ENCODE assay signal across 1 cellular context in the genomic region with DNA sequence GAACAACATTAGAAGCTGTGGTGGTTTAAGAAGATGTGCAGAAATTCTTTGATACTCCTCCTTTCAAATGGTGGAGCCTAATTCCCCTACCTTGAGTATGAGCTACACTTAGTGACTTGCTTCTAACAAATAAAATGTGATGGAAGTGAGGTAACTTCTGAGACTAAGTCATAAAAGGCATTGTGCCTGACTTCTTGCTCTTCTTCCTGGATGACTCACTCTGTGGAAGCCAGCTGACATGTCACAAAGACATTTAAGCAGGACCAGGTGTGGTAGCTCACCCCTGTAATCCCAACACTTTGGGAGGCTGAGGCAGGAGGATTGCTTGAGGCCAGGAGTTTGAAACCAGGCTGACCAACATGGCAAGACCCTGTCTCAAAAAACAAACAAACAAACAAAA.
TF ChIP-seq lines count a peak whose summit lies in the region.

No MANE protein-coding gene starts in this region.

TF ChIP-seq in IMR-90, 13 proteins besides CTCF, POLR2A, EP300 and RAD21:
- TF ChIP-seq, protein P1, sequence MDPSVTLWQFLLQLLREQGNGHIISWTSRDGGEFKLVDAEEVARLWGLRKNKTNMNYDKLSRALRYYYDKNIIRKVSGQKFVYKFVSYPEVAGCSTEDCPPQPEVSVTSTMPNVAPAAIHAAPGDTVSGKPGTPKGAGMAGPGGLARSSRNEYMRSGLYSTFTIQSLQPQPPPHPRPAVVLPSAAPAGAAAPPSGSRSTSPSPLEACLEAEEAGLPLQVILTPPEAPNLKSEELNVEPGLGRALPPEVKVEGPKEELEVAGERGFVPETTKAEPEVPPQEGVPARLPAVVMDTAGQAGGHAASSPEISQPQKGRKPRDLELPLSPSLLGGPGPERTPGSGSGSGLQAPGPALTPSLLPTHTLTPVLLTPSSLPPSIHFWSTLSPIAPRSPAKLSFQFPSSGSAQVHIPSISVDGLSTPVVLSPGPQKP (IDR thresholded peaks at IDR 0.05; ENCODE audit: borderline replicate concordance, low read depth, low read length) = no peak
- TF ChIP-seq BHLHE40 (IDR thresholded peaks at IDR 0.05; ENCODE audit: low read depth, low read length) (no peak), SMC3 (IDR thresholded peaks at IDR 0.05; ENCODE audit: low read depth, low read length) (no peak), CHD1 (IDR thresholded peaks at IDR 0.05; ENCODE audit: low read depth, low read length) (no peak), FOS (IDR thresholded peaks at IDR 0.05; ENCODE audit: low read depth, low read length) (no peak), RCOR1 (IDR thresholded peaks at IDR 0.05; ENCODE audit: insufficient replicate concordance, low read length) (no peak), MXI1 (IDR thresholded peaks at IDR 0.05; ENCODE audit: borderline replicate concordance, low read depth, low read length) (no peak), MAZ (IDR thresholded peaks at IDR 0.05; ENCODE audit: borderline replicate concordance, low read depth, low read length) (no peak)
